In the genomic region with DNA sequence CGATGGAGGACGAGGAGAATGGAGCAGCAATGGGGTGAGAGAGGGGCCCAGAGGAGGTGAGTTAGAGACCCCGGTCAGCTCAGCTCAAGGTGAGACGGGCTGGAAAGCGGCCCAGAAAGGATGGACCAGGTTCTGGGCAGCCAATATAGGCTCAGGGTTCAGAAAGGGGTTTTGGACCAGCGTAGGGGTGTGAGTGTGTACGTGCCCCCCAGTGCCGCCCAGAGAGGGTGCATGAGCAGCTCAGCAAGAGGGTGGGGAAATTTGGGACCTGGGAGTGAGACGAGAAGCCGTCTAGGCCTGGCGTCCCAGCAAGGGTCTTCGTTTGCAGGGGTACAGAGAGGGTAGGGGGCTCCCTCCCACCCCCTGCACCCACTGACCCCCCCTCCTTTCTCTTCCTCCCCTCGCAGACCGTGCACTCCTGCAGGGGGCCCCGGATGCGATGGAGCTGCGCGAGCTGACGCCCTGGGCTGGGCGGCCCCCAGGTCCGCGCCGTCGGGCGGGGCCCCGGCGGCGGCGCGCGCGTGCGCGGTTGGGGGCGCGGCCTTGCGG, we compare ENCODE assay signal across 10 cellular contexts. TPM values are rescaled to one million over a fixed set of nuclear protein-coding genes. Genes with fewer than 3 reads are reported as not detected.
DNase-seq lines count a peak whose midpoint lies in the region; ATAC-seq, FAIRE-seq and TF ChIP-seq lines count a peak whose summit lies in the region.
"Had no signal": no experiment of that assay in that cellular context is flagged by ENCODE, and none has a peak within 500 bp of the region (broad histone marks: within the 10 kb centered on the region; RNA-seq: fewer than 3 reads in every experiment).

No MANE protein-coding gene starts in this region.

- H3K79me2 ChIP-seq in GM12878 (ENCODE audit: control insufficient read depth, insufficient read depth, low read length) = no peaks in the 10 kb centered on the region

- H2AFZ ChIP-seq in GM12878 (ENCODE audit: control insufficient read depth, low read depth, low read length) = peak overlapping the region; percentile 87

- CTCF ChIA-PET in GM12878 (lab: Yijun Ruan, JAX) = interaction anchor here (2.7 kb wide), 1 partner anchor 23 kb away, joined by 10 read pairs; no protein-coding TSS in a partner anchor

- intact Hi-C loops in left cardiac atrium (cut with DNase I) = loop anchor here in 1 of 2 donors (5.0 kb wide), 1 partner anchor 65 kb away; no protein-coding TSS in a partner anchor
- intact Hi-C loops in GM12878 (cut with micrococcal nuclease; ENCODE audit: unreplicated experiment) = no loop called here
- intact Hi-C loops in transverse colon (cut with DNase I; ENCODE audit: low total_unique reads) = no loop called here

- peaks cover 2% of the 10 kb centered on the region for H3K36me3 Mint-ChIP-seq in memory B cell

- ATAC-seq in left cardiac atrium (no peak), GM12878 (no peak), memory B cell (ENCODE audit: low read depth) (no peak), esophagus mucosa (no peak)

- H4K20me1 ChIP-seq in GM12878 (ENCODE audit: control insufficient read depth, insufficient read depth) = no peaks in the 10 kb centered on the region

- H3K4me3 Mint-ChIP-seq in memory B cell = peak overlapping the region; percentile 82

- in situ Hi-C loops in GM12878 (cut with MboI) (no loop called here), transverse colon (cut with MboI; ENCODE audit: low pct_ligation_motif_present in 1 of 4, low pct_unique_long_range_greater_than_20kb in 1 of 4, low sequenced_read_pairs in 3 of 4) (no loop called here)

- peak overlapping the region; percentile 93 for H3K4me2 ChIP-seq in GM12878 (ENCODE audit: control insufficient read depth, insufficient read depth)

- H3K27me3 ChIP-seq in cardiac muscle cell (no peaks in the 10 kb centered on the region), GM12878 (replicated peaks in 1 of 2; ENCODE audit: control insufficient read depth in 2 of 2, insufficient read depth in 2 of 2, low read length in 1 of 2) (peaks cover 0 to 4% of the 10 kb centered on the region in 2 experiments; a peak in 2 of 4 replicates), transverse colon (no peaks in the 10 kb centered on the region)

- H3K4me3 ChIP-seq in cardiac muscle cell = peak overlapping the region; percentile 49
- H3K4me3 ChIP-seq in GM12878 = no peak overlapping the region
- peak overlapping the region in 3 of 4 donors; percentile 29 to 50 (median 35) for H3K4me3 ChIP-seq in transverse colon

- H3K36me3 ChIP-seq in cardiac muscle cell (no peaks in the 10 kb centered on the region), GM12878 (ENCODE audit: control insufficient read depth in 2 of 2, insufficient read depth in 2 of 2, low read length in 1 of 2) (no peaks in the 10 kb centered on the region), transverse colon (no peaks in the 10 kb centered on the region)

- peaks cover 8% of the 10 kb centered on the region for H3K4me1 Mint-ChIP-seq in memory B cell

- FAIRE-seq in GM12878 (lab: Jason Lieb, UNC) = no peak

- no peak for TF ChIP-seq RAD21 in GM12878 (IDR thresholded peaks at IDR 0.05; ENCODE audit: insufficient read depth, low read depth, low read length)

- TF ChIP-seq CTCF in cardiac muscle cell (IDR thresholded peaks at IDR 0.05; ENCODE audit: low read depth, low read length) (no peak), GM12878 (IDR thresholded peaks at IDR 0.05 in 2 of 3, conservative IDR thresholded peaks at IDR 0.05 in 1 of 3; ENCODE audit: control insufficient read depth in 2 of 3, extremely low read depth in 1 of 3, insufficient read depth in 1 of 3, low read depth in 3 of 3, low read length in 3 of 3) (no peak), transverse colon (IDR thresholded peaks at IDR 0.05) (no peak)

- H3K27me3 Mint-ChIP-seq in memory B cell = peaks cover 16% of the 10 kb centered on the region

- H3K27ac ChIP-seq in cardiac muscle cell (peak overlapping the region; percentile 99), GM12878 (ENCODE audit: control insufficient read depth, insufficient read depth) (no peak overlapping the region), transverse colon (peak overlapping the region; percentile 82 to 96 (median 90))

- no peak for DNase-seq in cardiac muscle cell (ENCODE audit: low read depth in 1 of 2, low spot score in 1 of 2)
- no peak for DNase-seq in left cardiac atrium
- DNase-seq in GM12878 (ENCODE audit: low read depth, low spot score) = no peak
- DNase-seq in memory B cell (ENCODE audit: low spot score in 2 of 2) = no peak
- no peak for DNase-seq in transverse colon
- no peak for DNase-seq in stimulated activated CD4-positive, alpha-beta T cell treated with anti-CD3 and anti-CD28 coated beads, Interleukin-1b, Interleukin-23, amount 100 ng/mL, for 48 hours
- DNase-seq in stimulated activated CD4-positive, alpha-beta T cell treated with anti-CD3 and anti-CD28 coated beads, Interleukin-4, amount 100 ng/mL, for 24 hours = no peak

- no TSS peak for BruUV-seq in GM12878 (replicated peaks; lab: Mats Ljungman, UMichigan)

- H3K9me3 Mint-ChIP-seq in memory B cell = peaks cover 2% of the 10 kb centered on the region

- RAD21 ChIA-PET in GM12878 (lab: Charles Lee; ENCODE audit: unreplicated experiment) = no interaction called here

- POLR2A ChIA-PET in GM12878 (lab: Charles Lee) = interaction anchor here (0.5 kb wide), 1 partner anchor 12 kb away, joined by 3 read pairs; no protein-coding TSS in a partner anchor

- SMC1A ChIA-PET in GM12878 (lab: Charles Lee; ENCODE audit: uncharacterized antibody, unreplicated experiment) = no interaction called here

- peak overlapping the region; percentile 80 for H3K27ac Mint-ChIP-seq in memory B cell

- WGBS in GM12878 (ENCODE audit: insufficient coverage, insufficient replicate concordance, low lambda C conversion rate, missing lambda C conversion rate) = 45% methylated on average over 15 of the region's 37 CpGs
- 18 to 60% methylated on average over 2 to 37 of the region's 37 CpGs for WGBS in transverse colon (ENCODE audit: low coverage in 1 of 2), 2 donors

- peaks cover 16% of the 10 kb centered on the region for H3K4me1 ChIP-seq in cardiac muscle cell (ENCODE audit: low read depth)
- H3K4me1 ChIP-seq in GM12878 (ENCODE audit: control insufficient read depth, insufficient read depth, low read length) = peaks cover 24% of the 10 kb centered on the region
- peaks cover 9 to 38% (median 30%) of the 10 kb centered on the region in 4 donors for H3K4me1 ChIP-seq in transverse colon

- no peak for TF ChIP-seq EP300 in GM12878 (IDR thresholded peaks at IDR 0.05; ENCODE audit: borderline replicate concordance in 1 of 2, control insufficient read depth in 1 of 2, low read depth in 2 of 2, low read length in 2 of 2)
- no peak for TF ChIP-seq EP300 in transverse colon (IDR thresholded peaks at IDR 0.05; ENCODE audit: low read depth)

- H3K9ac ChIP-seq in GM12878 (ENCODE audit: control insufficient read depth, insufficient read depth, low read length) = no peak overlapping the region

- H3K9me3 ChIP-seq in cardiac muscle cell (ENCODE audit: low read depth) = no peaks in the 10 kb centered on the region
- H3K9me3 ChIP-seq in GM12878 (replicated peaks; ENCODE audit: control insufficient read depth, insufficient read depth, low read length) = no peaks in the 10 kb centered on the region
- no peaks in the 10 kb centered on the region for H3K9me3 ChIP-seq in transverse colon

- TF ChIP-seq POLR2A in GM12878 (IDR thresholded peaks at IDR 0.05; ENCODE audit: low read depth, low read length) (no peak), transverse colon (IDR thresholded peaks at IDR 0.05) (no peak)

RNA-seq across cellular contexts. Expression of a gene that starts 12.1 kb away (rescaled TPM):
- total RNA-seq in cardiac muscle cell (0.42 TPM in 1 of 2 replicates, not detected in the other), left cardiac atrium (not detected), GM12878 (2014; rRNA removed) (not detected in 2 replicates), GM12878 (2014; rRNA removed; fragmentation: Illumina TruSeq; extraction: Trizol) (not detected in 2 replicates), GM12878 (2021) (not detected in 2 replicates), transverse colon (100 to 1,000 TPM in 2 of 4 donors, 10 to 100 TPM in 2; 71.9 to 251 (median 115) TPM), esophagus mucosa (56.9 TPM)
- polyA plus RNA-seq in cardiac muscle cell (not detected in 2 replicates), GM12878 (2011; rRNA removed) (not detected in 2 replicates), GM12878 (2014; fragmentation: Illumina TruSeq; extraction: Trizol) (not detected in 2 replicates), GM12878 (2014; fragmentation: Nextera tagmentation; extraction: Ambion mirVana) (not detected), GM12878 (2014; rRNA removed) (not detected in 2 replicates), GM12878 (2016; fragmentation: Nextera tagmentation; extraction: Ambion mirVana) (not detected)
- 0.39 and 0.42 TPM in 2 replicates for total RNA-seq in GM12878 (2013; cell fraction: nucleolus; rRNA removed)
- polyA plus RNA-seq in GM12878 (2011; ENCODE audit: low read depth) = not detected
- polyA plus RNA-seq in GM12878 (2011; cell fraction: cytosol; rRNA removed) = not detected in 2 replicates
- not detected in 2 replicates for polyA plus RNA-seq in GM12878 (2011; cell fraction: nucleus; rRNA removed)
- polyA plus RNA-seq in GM12878 (2012) = not detected in 2 replicates
- not detected in 2 replicates for polyA minus RNA-seq in GM12878 (2011; rRNA and poly(A)+ RNA removed)
- polyA minus RNA-seq in GM12878 (2011; cell fraction: cytosol; rRNA and poly(A)+ RNA removed) = not detected in 2 replicates
- not detected in 2 replicates for polyA minus RNA-seq in GM12878 (2011; cell fraction: nucleus; rRNA and poly(A)+ RNA removed)
- total RNA-seq: Daoy, SK-MEL-5 had no signal

RNA-seq across cellular contexts. Expression of a gene that starts 22.5 kb away (rescaled TPM):
- 28.2 and 36.1 TPM in 2 replicates for total RNA-seq in cardiac muscle cell
- polyA plus RNA-seq in cardiac muscle cell = 68.2 and 85.8 TPM in 2 replicates
- total RNA-seq in left cardiac atrium = 10 to 100 TPM; 28.7 to 29.6 TPM
- not detected in 2 replicates for total RNA-seq in GM12878 (2013; cell fraction: nucleolus; rRNA removed)
- total RNA-seq in GM12878 (2014; rRNA removed) = not detected in 2 replicates
- not detected in 2 replicates for total RNA-seq in GM12878 (2014; rRNA removed; fragmentation: Illumina TruSeq; extraction: Trizol)
- not detected in 2 replicates for total RNA-seq in GM12878 (2021)
- not detected for polyA plus RNA-seq in GM12878 (2011; ENCODE audit: low read depth)
- not detected in 2 replicates for polyA plus RNA-seq in GM12878 (2011; rRNA removed)
- polyA plus RNA-seq in GM12878 (2011; cell fraction: cytosol; rRNA removed) = not detected in 2 replicates
- not detected in 2 replicates for polyA plus RNA-seq in GM12878 (2011; cell fraction: nucleus; rRNA removed)
- not detected in 2 replicates for polyA plus RNA-seq in GM12878 (2012)
- polyA plus RNA-seq in GM12878 (2014; fragmentation: Illumina TruSeq; extraction: Trizol) = not detected in 2 replicates
- not detected for polyA plus RNA-seq in GM12878 (2014; fragmentation: Nextera tagmentation; extraction: Ambion mirVana)
- 0.28 TPM in 1 of 2 replicates, not detected in the other for polyA plus RNA-seq in GM12878 (2014; rRNA removed)
- not detected for polyA plus RNA-seq in GM12878 (2016; fragmentation: Nextera tagmentation; extraction: Ambion mirVana)
- not detected in 2 replicates for polyA minus RNA-seq in GM12878 (2011; rRNA and poly(A)+ RNA removed)
- not detected in 2 replicates for polyA minus RNA-seq in GM12878 (2011; cell fraction: cytosol; rRNA and poly(A)+ RNA removed)
- polyA minus RNA-seq in GM12878 (2011; cell fraction: nucleus; rRNA and poly(A)+ RNA removed) = not detected in 2 replicates
- 1 to 10 TPM in 3 of 4 donors, under 1 TPM in 1; 0.82 to 3.8 (median 1.5) TPM for total RNA-seq in transverse colon
- total RNA-seq in esophagus mucosa = 2.7 TPM

RNA-seq across cellular contexts. Expression of a gene that starts 23.8 kb away (rescaled TPM):
- total RNA-seq in cardiac muscle cell (0.14 and 3.8 TPM in 2 replicates), left cardiac atrium (not detected), GM12878 (2014; rRNA removed) (not detected in 2 replicates), GM12878 (2014; rRNA removed; fragmentation: Illumina TruSeq; extraction: Trizol) (not detected in 2 replicates), GM12878 (2021) (0.31 TPM in 1 of 2 replicates, not detected in the other), transverse colon (100 to 1,000 TPM; 180 to 222 (median 191) TPM), esophagus mucosa (104 TPM)
- polyA plus RNA-seq in cardiac muscle cell (0.92 TPM in 1 of 2 replicates, not detected in the other), GM12878 (2011; rRNA removed) (not detected in 2 replicates), GM12878 (2014; fragmentation: Illumina TruSeq; extraction: Trizol) (0.07 TPM in 1 of 2 replicates, not detected in the other), GM12878 (2014; fragmentation: Nextera tagmentation; extraction: Ambion mirVana) (not detected), GM12878 (2014; rRNA removed) (0.04 and 0.10 TPM in 2 replicates), GM12878 (2016; fragmentation: Nextera tagmentation; extraction: Ambion mirVana) (not detected)
- total RNA-seq in GM12878 (2013; cell fraction: nucleolus; rRNA removed) = 0.33 TPM in 1 of 2 replicates, not detected in the other
- not detected for polyA plus RNA-seq in GM12878 (2011; ENCODE audit: low read depth)
- polyA plus RNA-seq in GM12878 (2011; cell fraction: cytosol; rRNA removed) = 0.16 TPM in 1 of 2 replicates, not detected in the other
- polyA plus RNA-seq in GM12878 (2011; cell fraction: nucleus; rRNA removed) = 0.34 TPM in 1 of 2 replicates, not detected in the other
- 0.38 and 0.47 TPM in 2 replicates for polyA plus RNA-seq in GM12878 (2012)
- polyA minus RNA-seq in GM12878 (2011; rRNA and poly(A)+ RNA removed) = not detected in 2 replicates
- polyA minus RNA-seq in GM12878 (2011; cell fraction: cytosol; rRNA and poly(A)+ RNA removed) = not detected in 2 replicates
- not detected in 2 replicates for polyA minus RNA-seq in GM12878 (2011; cell fraction: nucleus; rRNA and poly(A)+ RNA removed)
- total RNA-seq: Daoy had no signal

RNA-seq across cellular contexts. Expression of a gene that starts 36.5 kb away (rescaled TPM):
- total RNA-seq in cardiac muscle cell (40.9 and 43.4 TPM in 2 replicates), left cardiac atrium (10 to 100 TPM; 15.3 to 28.2 TPM), GM12878 (2014; rRNA removed) (31.4 and 34.1 TPM in 2 replicates), GM12878 (2014; rRNA removed; fragmentation: Illumina TruSeq; extraction: Trizol) (23.7 and 24.2 TPM in 2 replicates), GM12878 (2021) (36.9 and 47.6 TPM in 2 replicates), transverse colon (10 to 100 TPM; 28.3 to 86.6 (median 56.6) TPM), esophagus mucosa (24.2 TPM)
- polyA plus RNA-seq in cardiac muscle cell (25.0 and 39.1 TPM in 2 replicates), GM12878 (2011; rRNA removed) (14.2 and 22.4 TPM in 2 replicates), GM12878 (2014; fragmentation: Illumina TruSeq; extraction: Trizol) (9.8 and 28.0 TPM in 2 replicates), GM12878 (2014; fragmentation: Nextera tagmentation; extraction: Ambion mirVana) (1 to 10 TPM in 1 of 2 experiments, under 1 TPM in 1; 0.64 to 1.5 TPM), GM12878 (2014; rRNA removed) (43.8 and 53.2 TPM in 2 replicates), GM12878 (2016; fragmentation: Nextera tagmentation; extraction: Ambion mirVana) (10 to 100 TPM; 37.6 to 38.1 TPM)
- 40.0 and 53.9 TPM in 2 replicates for total RNA-seq in GM12878 (2013; cell fraction: nucleolus; rRNA removed)
- 68.1 TPM for polyA plus RNA-seq in GM12878 (2011; ENCODE audit: low read depth)
- polyA plus RNA-seq in GM12878 (2011; cell fraction: cytosol; rRNA removed) = 29.2 and 47.8 TPM in 2 replicates
- 122 and 160 TPM in 2 replicates for polyA plus RNA-seq in GM12878 (2011; cell fraction: nucleus; rRNA removed)
- 17.6 and 46.6 TPM in 2 replicates for polyA plus RNA-seq in GM12878 (2012)
- polyA minus RNA-seq in GM12878 (2011; rRNA and poly(A)+ RNA removed) = 20.3 and 29.6 TPM in 2 replicates
- polyA minus RNA-seq in GM12878 (2011; cell fraction: cytosol; rRNA and poly(A)+ RNA removed) = 22.1 and 36.8 TPM in 2 replicates
- polyA minus RNA-seq in GM12878 (2011; cell fraction: nucleus; rRNA and poly(A)+ RNA removed) = 20.7 and 39.2 TPM in 2 replicates

RNA-seq across cellular contexts. Expression of a gene that starts 42.9 kb away (rescaled TPM):
- 3.6 and 4.9 TPM in 2 replicates for total RNA-seq in cardiac muscle cell
- polyA plus RNA-seq in cardiac muscle cell = 1.9 and 9.7 TPM in 2 replicates
- total RNA-seq in left cardiac atrium = 1 to 10 TPM in 1 of 2 donors, under 1 TPM in 1; 0.47 to 1.7 TPM
- 2.6 and 3.5 TPM in 2 replicates for total RNA-seq in GM12878 (2013; cell fraction: nucleolus; rRNA removed)
- total RNA-seq in GM12878 (2014; rRNA removed) = 2.2 and 2.8 TPM in 2 replicates
- 0.31 and 0.32 TPM in 2 replicates for total RNA-seq in GM12878 (2014; rRNA removed; fragmentation: Illumina TruSeq; extraction: Trizol)
- total RNA-seq in GM12878 (2021) = 2.5 and 3.1 TPM in 2 replicates
- 0.22 TPM for polyA plus RNA-seq in GM12878 (2011; ENCODE audit: low read depth)
- 0.37 and 0.81 TPM in 2 replicates for polyA plus RNA-seq in GM12878 (2011; rRNA removed)
- 1.2 and 2.7 TPM in 2 replicates for polyA plus RNA-seq in GM12878 (2011; cell fraction: cytosol; rRNA removed)
- 15.2 and 22.3 TPM in 2 replicates for polyA plus RNA-seq in GM12878 (2011; cell fraction: nucleus; rRNA removed)
- polyA plus RNA-seq in GM12878 (2012) = 1.1 and 1.9 TPM in 2 replicates
- polyA plus RNA-seq in GM12878 (2014; fragmentation: Illumina TruSeq; extraction: Trizol) = 0.34 TPM in 1 of 2 replicates, not detected in the other
- not detected for polyA plus RNA-seq in GM12878 (2014; fragmentation: Nextera tagmentation; extraction: Ambion mirVana)
- polyA plus RNA-seq in GM12878 (2014; rRNA removed) = 4.4 and 5.4 TPM in 2 replicates
- polyA plus RNA-seq in GM12878 (2016; fragmentation: Nextera tagmentation; extraction: Ambion mirVana) = 1 to 10 TPM; 1.2 to 1.4 TPM
- polyA minus RNA-seq in GM12878 (2011; rRNA and poly(A)+ RNA removed) = 0.31 TPM in 1 of 2 replicates, not detected in the other
- 1.1 TPM in 1 of 2 replicates, not detected in the other for polyA minus RNA-seq in GM12878 (2011; cell fraction: cytosol; rRNA and poly(A)+ RNA removed)
- 1.2 and 1.8 TPM in 2 replicates for polyA minus RNA-seq in GM12878 (2011; cell fraction: nucleus; rRNA and poly(A)+ RNA removed)
- 10 to 100 TPM in 1 of 4 donors, 1 to 10 TPM in 3; 1.1 to 10.5 (median 1.6) TPM for total RNA-seq in transverse colon
- 1.8 TPM for total RNA-seq in esophagus mucosa

Comparison
In these comparisons a context has a peak if more than half of its experiments do, and no peak if none do; other contexts are left out.
1. RNA of a gene that starts 12.1 kb away (total RNA-seq): 71.9 to 251 TPM in transverse colon and 56.9 TPM in esophagus mucosa (single experiment); 0.42 TPM in cardiac muscle cell, not detected in left cardiac atrium and 0.39 to 0.42 TPM in GM12878; every median in the first group is over 10 times any median in the second.
2. RNA of a gene that starts 23.8 kb away (total RNA-seq): 180 to 222 TPM in transverse colon and 104 TPM in esophagus mucosa (single experiment); 0.14 to 3.8 TPM in cardiac muscle cell, not detected in left cardiac atrium and 0.31 to 0.33 TPM in GM12878; every median in the first group is over 10 times any median in the second.